In the genomic region with DNA sequence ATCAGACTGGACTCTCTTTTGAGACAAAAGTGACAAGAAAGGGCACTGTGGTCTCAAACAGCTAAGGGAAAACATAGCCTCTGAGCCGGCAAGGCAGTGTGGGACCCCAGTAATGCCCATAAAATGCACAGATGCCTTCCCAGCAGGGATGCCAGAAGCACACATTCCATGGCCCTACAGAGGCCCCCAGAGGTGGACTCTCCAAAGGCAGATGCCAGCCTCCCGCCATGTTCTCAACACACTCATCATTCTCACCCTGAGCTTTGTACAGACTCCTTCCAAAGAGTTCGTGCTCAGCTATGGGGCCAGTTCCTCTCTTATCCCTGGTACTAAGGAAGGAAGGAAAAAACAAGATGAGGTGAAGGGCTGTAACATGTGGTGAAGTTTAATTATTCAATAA, we compare ENCODE assay signal across 5 cellular contexts.
"Had no signal": no experiment of that assay in that cellular context is flagged by ENCODE, and none has a peak within 500 bp of the region (broad histone marks: within the 10 kb centered on the region; RNA-seq: fewer than 3 reads in every experiment).

No MANE protein-coding gene starts in this region.

- DNase-seq: GM23248, GOT3, H9, HCEC 1CT, IMR-90 had no signal

- H3K27ac ChIP-seq: GM23248 had no signal

- H3K9ac ChIP-seq: GM23248 had no signal

- H3K4me3 ChIP-seq: GM23248 had no signal

- H2AFZ ChIP-seq: GM23248 had no signal
